In genomic region chr15:82894971-82895520, GRCh38 we compare ENCODE assay signal across 16 cellular contexts. TPM values are rescaled to one million over a fixed set of nuclear protein-coding genes. Genes with fewer than 3 reads are reported as not detected.
DNase-seq lines count a peak whose midpoint lies in the region; ATAC-seq and TF ChIP-seq lines count a peak whose summit lies in the region.
"Had no signal": no experiment of that assay in that cellular context is flagged by ENCODE, and none has a peak within 500 bp of the region (broad histone marks: within the 10 kb centered on the region; RNA-seq: fewer than 3 reads in every experiment).

No MANE protein-coding gene starts in this region.

- no peak for TF ChIP-seq CTCF in nephron (IDR thresholded peaks at IDR 0.05; ENCODE audit: unreplicated experiment in 3 of 3)

- no peak for ATAC-seq in GM18868 (IDR thresholded peaks at IDR 0.05; ENCODE audit: unreplicated experiment)
- ATAC-seq: left ventricle myocardium superior had no signal

- H3K4me1 Mint-ChIP-seq in nephron, result peaks cover 49% of the 10 kb centered on the region
- H3K4me1 Mint-ChIP-seq in activated CD4-positive, alpha-beta memory T cell treated with anti-CD3 and anti-CD28 coated beads, Interleukin-2, amount 10 ng/mL, durations not matched to agents 7 days and 5 days, result no peaks in the 10 kb centered on the region

- H3K4me3 Mint-ChIP-seq in nephron, result peak overlapping the region in 1 of 3 experiments; percentile 13
- H3K4me3 Mint-ChIP-seq in activated CD4-positive, alpha-beta memory T cell treated with anti-CD3 and anti-CD28 coated beads, Interleukin-2, amount 10 ng/mL, durations not matched to agents 7 days and 5 days, result no peak overlapping the region

- H3K9me3 Mint-ChIP-seq in nephron, result no peaks in the 10 kb centered on the region
- no peaks in the 10 kb centered on the region for H3K9me3 Mint-ChIP-seq in activated CD4-positive, alpha-beta memory T cell treated with anti-CD3 and anti-CD28 coated beads, Interleukin-2, amount 10 ng/mL, durations not matched to agents 7 days and 5 days

- CTCF ChIA-PET in activated CD4-positive, alpha-beta memory T cell treated with anti-CD3 and anti-CD28 coated beads, Interleukin-2, amount 10 ng/mL, durations not matched to agents 7 days and 5 days (lab: Charles Lee), result no interaction called here

- DNase-seq in Ammon's horn (ENCODE audit: low spot score) (peak; percentile 20), NCI-H2171 (lab: John Stamatoyannopoulos, UW) (peak; percentile 15), dedifferentiated amniotic fluid mesenchymal stem cell (ENCODE audit: extremely low spot score) (peak; percentile 17), activated T-cell treated with anti-CD3 and anti-CD28 coated beads for 4 hours (no peak), NCI-H2029 treated with DMSO at 0.1 percent for 48 hours (lab: John Stamatoyannopoulos, UW) (no peak)
- no peak for DNase-seq in activated CD4-positive, alpha-beta memory T cell treated with anti-CD3 and anti-CD28 coated beads, Interleukin-2, amount 10 ng/mL, durations not matched to agents 7 days and 5 days
- DNase-seq: activated CD8-positive, alpha-beta memory T cell treated with anti-CD3 and anti-CD28 coated beads, Interleukin-2, amount 50 U/mL, for 4 hours; AML-193; left ventricle myocardium superior; NCI-H1092; NCI-H526; Right ventricle myocardium superior; stimulated activated CD8-positive, alpha-beta memory T cell treated with anti-CD3 and anti-CD28 coated beads, Interleukin-4, amount 100 ng/mL, for 48 hours; uterus had no signal

- peak overlapping the region; percentile 76 to 81 (median 77) for H3K27ac Mint-ChIP-seq in nephron
- no peak overlapping the region for H3K27ac Mint-ChIP-seq in activated CD4-positive, alpha-beta memory T cell treated with anti-CD3 and anti-CD28 coated beads, Interleukin-2, amount 10 ng/mL, durations not matched to agents 7 days and 5 days

- POLR2A ChIA-PET in activated CD4-positive, alpha-beta memory T cell treated with anti-CD3 and anti-CD28 coated beads, Interleukin-2, amount 10 ng/mL, durations not matched to agents 7 days and 5 days (lab: Charles Lee), result no interaction called here

- no peaks in the 10 kb centered on the region for H3K36me3 Mint-ChIP-seq in nephron (ENCODE audit: low read depth)
- H3K36me3 Mint-ChIP-seq in activated CD4-positive, alpha-beta memory T cell treated with anti-CD3 and anti-CD28 coated beads, Interleukin-2, amount 10 ng/mL, durations not matched to agents 7 days and 5 days (ENCODE audit: low read depth), result no peaks in the 10 kb centered on the region

- H3K27me3 Mint-ChIP-seq in nephron (ENCODE audit: low read depth), result no peaks in the 10 kb centered on the region
- peaks cover 6% of the 10 kb centered on the region for H3K27me3 Mint-ChIP-seq in activated CD4-positive, alpha-beta memory T cell treated with anti-CD3 and anti-CD28 coated beads, Interleukin-2, amount 10 ng/mL, durations not matched to agents 7 days and 5 days

RNA-seq across cellular contexts. Expression of gene HOMER2, which starts 57.5 kb away (rescaled TPM):
- total RNA-seq in activated CD4-positive, alpha-beta memory T cell treated with anti-CD3 and anti-CD28 coated beads, Interleukin-2, amount 10 ng/mL, durations not matched to agents 7 days and 5 days, result 10 to 100 TPM; 20.0 to 26.0 TPM

Comparison
In these comparisons a context has a peak if more than half of its experiments do, and no peak if none do; other contexts are left out.
1. DNase-seq: peak in Ammon's horn (single experiment), NCI-H2171 (single experiment) and dedifferentiated amniotic fluid mesenchymal stem cell (single experiment); none in activated T-cell treated with anti-CD3 and anti-CD28 coated beads for 4 hours (single experiment), activated CD4-positive, alpha-beta memory T cell treated with anti-CD3 and anti-CD28 coated beads, Interleukin-2, amount 10 ng/mL, durations not matched to agents 7 days and 5 days (single experiment) and NCI-H2029 treated with DMSO at 0.1 percent for 48 hours (single experiment).